In genomic region chr3:30508319-30508718, GRCh38 we compare ENCODE assay signal across 25 cellular contexts.
"Had no signal": no experiment of that assay in that cellular context is flagged by ENCODE, and none has a peak within 500 bp of the region (broad histone marks: within the 10 kb centered on the region; RNA-seq: fewer than 3 reads in every experiment).

No MANE protein-coding gene starts in this region.

- H3K9me3 Mint-ChIP-seq: natural killer cell treated with Interleukin-12 subunit alpha and Interleukin-12 subunit beta and Interleukin-15 and Interleukin-18, amount 100 ng/mL, for 72 hours; neural progenitor cell; stimulated activated effector memory CD8-positive, alpha-beta T cell treated with anti-CD3 and anti-CD28 coated beads, Interleukin-12 subunit alpha, Interleukin-12 subunit beta, amount 100 ng/mL, for 72 hours had no signal

- H3K9me3 ChIP-seq: ovary, tibial artery, upper lobe of left lung, uterus had no signal

- DNase-seq: dermis blood vessel endothelial cell; endodermal cell; erythroblast; foreskin keratinocyte; head of caudate nucleus; kidney; left cardiac atrium; left ventricle myocardium superior; mesenchymal stem cell; midbrain; nucleus accumbens; ovary; right cardiac atrium; stimulated activated CD4-positive, alpha-beta T cell treated with anti-CD3 and anti-CD28 coated beads, Interleukin-4, amount 100 ng/mL, for 1 hour; stimulated activated CD8-positive, alpha-beta memory T cell treated with anti-CD3 and anti-CD28 coated beads, Interleukin-4, amount 100 ng/mL, for 48 hours; stimulated activated naive CD8-positive, alpha-beta T cell treated with anti-CD3 and anti-CD28 coated beads, Interleukin-15, Interleukin-2, amounts not matched to agents 100 U/mL and 50 U/mL, for 24 hours; tibial artery; upper lobe of left lung; uterus had no signal

- H3K27me3 Mint-ChIP-seq: natural killer cell treated with Interleukin-12 subunit alpha and Interleukin-12 subunit beta and Interleukin-15 and Interleukin-18, amount 100 ng/mL, for 72 hours had no signal

- ATAC-seq: foreskin keratinocyte; left cardiac atrium; left ventricle myocardium superior; natural killer cell treated with Interleukin-12 subunit alpha and Interleukin-12 subunit beta and Interleukin-15 and Interleukin-18, amount 100 ng/mL, for 72 hours; right cardiac atrium; stimulated activated effector memory CD8-positive, alpha-beta T cell treated with anti-CD3 and anti-CD28 coated beads, Interleukin-12 subunit alpha, Interleukin-12 subunit beta, amount 100 ng/mL, for 72 hours; stimulated activated naive CD8-positive, alpha-beta T cell treated with anti-CD3 and anti-CD28 coated beads, Interleukin-15, Interleukin-2, amounts not matched to agents 100 U/mL and 50 U/mL, for 24 hours had no signal

- H3K4me1 Mint-ChIP-seq: endodermal cell, neural progenitor cell had no signal

- H3K36me3 Mint-ChIP-seq: natural killer cell treated with Interleukin-12 subunit alpha and Interleukin-12 subunit beta and Interleukin-15 and Interleukin-18, amount 100 ng/mL, for 72 hours; neural progenitor cell had no signal

- H3K4me1 ChIP-seq: neural progenitor cell, uterus had no signal

- H3K27ac Mint-ChIP-seq: endodermal cell; natural killer cell treated with Interleukin-12 subunit alpha and Interleukin-12 subunit beta and Interleukin-15 and Interleukin-18, amount 100 ng/mL, for 72 hours; neural progenitor cell; stimulated activated effector memory CD8-positive, alpha-beta T cell treated with anti-CD3 and anti-CD28 coated beads, Interleukin-12 subunit alpha, Interleukin-12 subunit beta, amount 100 ng/mL, for 72 hours had no signal

- H3K4me3 Mint-ChIP-seq: endodermal cell; natural killer cell treated with Interleukin-12 subunit alpha and Interleukin-12 subunit beta and Interleukin-15 and Interleukin-18, amount 100 ng/mL, for 72 hours; neural progenitor cell; stimulated activated effector memory CD8-positive, alpha-beta T cell treated with anti-CD3 and anti-CD28 coated beads, Interleukin-12 subunit alpha, Interleukin-12 subunit beta, amount 100 ng/mL, for 72 hours had no signal

- H3K36me3 ChIP-seq: neural progenitor cell, ovary, tibial artery, upper lobe of left lung, uterus had no signal

- H3K27me3 ChIP-seq: foreskin keratinocyte, hepatocyte, neural progenitor cell, ovary, tibial artery, upper lobe of left lung, uterus had no signal

- H3K27ac ChIP-seq: foreskin keratinocyte, hepatocyte, neural progenitor cell, ovary, tibial artery, upper lobe of left lung, uterus had no signal

- H3K4me3 ChIP-seq: hepatocyte, lung, neural progenitor cell, ovary, smooth muscle cell, tibial artery, upper lobe of left lung, uterus had no signal
